In genomic region chr17:43389022-43389947, GRCh38 we compare ENCODE assay signal across 8 cellular contexts. TPM values are rescaled to one million over a fixed set of nuclear protein-coding genes. Genes with fewer than 3 reads are reported as not detected.
A peak's percentile ranks its signal among the peaks of the same experiment; 100 is the strongest.
DNase-seq lines count a peak whose midpoint lies in the region; ATAC-seq and TF ChIP-seq lines count a peak whose summit lies in the region.

No MANE protein-coding gene starts in this region.

- H3K4me1 ChIP-seq in neuron (ENCODE audit: insufficient read depth, low read length): peaks cover 10% of the 10 kb centered on the region

- peak; percentile 80 for TF ChIP-seq CTCF in AG09309 (IDR thresholded peaks at IDR 0.05; ENCODE audit: control insufficient read depth, insufficient read depth, low read depth, low read length, missing control alignments)
- peak; percentile 85 for TF ChIP-seq CTCF in foreskin fibroblast (IDR thresholded peaks at IDR 0.05; ENCODE audit: low read depth, low read length)

- DNase-seq in AG09309 (ENCODE audit: low read depth) (peak; percentile 52), M059J (ENCODE audit: low read depth) (peak; percentile 81), SHP77 treated with DMSO at 0.1 percent for 48 hours (lab: John Stamatoyannopoulos, UW) (peak; percentile 42), activated gamma-delta T cell (lab: John Stamatoyannopoulos, UW) (peak; percentile 51), foreskin fibroblast (peak; percentile 79 to 92), stromal cell of bone marrow (ENCODE audit: low read depth) (peak; percentile 80)

- ATAC-seq in GM19328 (IDR thresholded peaks at IDR 0.05; ENCODE audit: unreplicated experiment): peak; percentile 53

- no peaks in the 10 kb centered on the region for H3K36me3 ChIP-seq in neuron (ENCODE audit: insufficient read depth, low read length)

- no peaks in the 10 kb centered on the region for H3K27me3 ChIP-seq in neuron (ENCODE audit: insufficient read depth, low read length)

- peak overlapping the region; percentile 41 for H2AFZ ChIP-seq in neuron (ENCODE audit: low read depth, low read length)

- H3K4me3 ChIP-seq in AG09309 (ENCODE audit: control insufficient read depth, low read depth, low read length) (peak overlapping the region; percentile 63), foreskin fibroblast (ENCODE audit: low read depth in 1 of 2, low read length in 2 of 2) (peak overlapping the region; percentile 49 to 69), neuron (ENCODE audit: low read length) (peak overlapping the region; percentile 50)

- peaks cover 2% of the 10 kb centered on the region for H3K9me3 ChIP-seq in neuron (ENCODE audit: low read length)

RNA-seq across cellular contexts. Expression of gene ARL4D, which starts 9.5 kb away (rescaled TPM):
- total RNA-seq in M059J (2014; rRNA removed; shearing (Covaris generic)): 15.1 and 18.4 TPM in 2 replicates

Comparison
In these comparisons a context has a peak if more than half of its experiments do, and no peak if none do; other contexts are left out.
1. Peak in every context shown above with its lines: DNase-seq, ATAC-seq and H3K4me3 ChIP-seq.